Comparison of ENCODE assay signal across 21 cellular contexts in the genomic region with DNA sequence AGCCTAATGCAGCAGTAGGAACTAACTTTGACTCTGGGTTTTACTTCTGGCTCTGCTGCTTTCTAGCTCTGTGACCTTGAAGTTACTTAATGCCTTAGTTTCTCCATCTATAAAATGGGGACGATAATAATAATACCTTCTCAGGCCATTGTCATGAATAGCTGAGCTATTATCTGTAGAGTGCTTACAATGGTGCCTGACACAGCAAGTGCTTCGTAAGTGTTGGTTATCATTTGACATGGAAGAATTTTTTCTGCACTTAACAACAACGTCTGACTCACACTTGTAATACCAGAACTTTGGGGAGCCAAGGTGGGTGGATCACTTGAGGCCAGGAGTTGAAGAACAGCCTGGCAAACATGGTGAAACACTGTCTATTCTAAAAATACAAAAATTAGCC.
DNase-seq lines count a peak whose midpoint lies in the region; ATAC-seq and TF ChIP-seq lines count a peak whose summit lies in the region.
"Had no signal": no experiment of that assay in that cellular context is flagged by ENCODE, and none has a peak within 500 bp of the region (broad histone marks: within the 10 kb centered on the region; RNA-seq: fewer than 3 reads in every experiment).

No MANE protein-coding gene starts in this region.

- H3K27me3 Mint-ChIP-seq in activated CD4-positive, alpha-beta T cell treated with anti-CD3 and anti-CD28 coated beads, Interleukin-2, amount 10 ng/mL, durations not matched to agents 7 days and 5 days, result no peaks in the 10 kb centered on the region

- DNase-seq in Right ventricle myocardium superior (no peak), cardiac septum (ENCODE audit: low spot score) (no peak), astrocyte of the spinal cord (ENCODE audit: low read depth, low spot score) (peak; percentile 7), fibroblast of mammary gland (ENCODE audit: low read depth) (peak; percentile 46), colonic mucosa (no peak), islet precursor cell (no peak)
- no peak for DNase-seq in activated CD4-positive, alpha-beta T cell treated with anti-CD3 and anti-CD28 coated beads, Interleukin-2, amount 10 ng/mL, durations not matched to agents 7 days and 5 days
- DNase-seq: activated CD8-positive, alpha-beta memory T cell treated with anti-CD3 and anti-CD28 coated beads, Interleukin-2, amount 50 U/mL, for 4 hours; activated effector memory CD4-positive, alpha-beta T cell treated with Interleukin-2 at 50 U/mL for 16 hours; dorsolateral prefrontal cortex; EL; erythroblast; naive thymus-derived CD8-positive, alpha-beta T cell; NCI-H146; NCI-H2171 treated with DMSO at 0.1 percent for 48 hours; NCI-H526 treated with DMSO at 0.1 percent for 48 hours; right cardiac atrium; T-helper 17 cell; transverse colon had no signal

- H3K36me3 ChIP-seq in colonic mucosa, result no peaks in the 10 kb centered on the region
- H3K36me3 ChIP-seq: transverse colon had no signal

- no peaks in the 10 kb centered on the region for H3K4me1 Mint-ChIP-seq in activated CD4-positive, alpha-beta T cell treated with anti-CD3 and anti-CD28 coated beads, Interleukin-2, amount 10 ng/mL, durations not matched to agents 7 days and 5 days
- H3K4me1 Mint-ChIP-seq: naive thymus-derived CD8-positive, alpha-beta T cell; T-helper 17 cell had no signal

- no peaks in the 10 kb centered on the region for H3K27me3 ChIP-seq in colonic mucosa
- H3K27me3 ChIP-seq: dorsolateral prefrontal cortex, transverse colon had no signal

- intact Hi-C loops in Right ventricle myocardium superior (cut with DNase I), result no loop called here
- intact Hi-C loops in cardiac septum (cut with DNase I), result loop anchor here (2.0 kb wide), 1 partner anchor 141 kb away; the partner anchor contains the start of gene ARL4A
- intact Hi-C loops in colonic mucosa (cut with DNase I), result no loop called here

- no peak overlapping the region for H3K9ac ChIP-seq in colonic mucosa (ENCODE audit: low read depth in 2 of 2, low read length in 2 of 2)

- H3K4me1 ChIP-seq in colonic mucosa, result no peaks in the 10 kb centered on the region
- H3K4me1 ChIP-seq: transverse colon had no signal

- H3K27ac Mint-ChIP-seq in activated CD4-positive, alpha-beta T cell treated with anti-CD3 and anti-CD28 coated beads, Interleukin-2, amount 10 ng/mL, durations not matched to agents 7 days and 5 days, result no peak overlapping the region
- H3K27ac Mint-ChIP-seq: mesothelial cell of epicardium; naive thymus-derived CD8-positive, alpha-beta T cell; T-helper 17 cell had no signal

- ATAC-seq in Right ventricle myocardium superior (ENCODE audit: poor library complexity), result peak; percentile 54
- ATAC-seq in GM21576 (IDR thresholded peaks at IDR 0.05; ENCODE audit: unreplicated experiment), result no peak
- ATAC-seq: naive thymus-derived CD8-positive, alpha-beta T cell; T-helper 17 cell had no signal

- TF ChIP-seq CTCF in astrocyte of the spinal cord (IDR thresholded peaks at IDR 0.05; ENCODE audit: low read depth, low read length) (no peak), fibroblast of mammary gland (conservative IDR thresholded peaks at IDR 0.05; ENCODE audit: control insufficient read depth, insufficient read depth, low read depth, low read length) (no peak), colonic mucosa (IDR thresholded peaks at IDR 0.05) (no peak)

- H3K4me3 ChIP-seq in astrocyte of the spinal cord (ENCODE audit: low read depth, low read length) (no peak overlapping the region), fibroblast of mammary gland (ENCODE audit: control insufficient read depth, low read depth, low read length) (no peak overlapping the region), colonic mucosa (no peak overlapping the region)
- H3K4me3 ChIP-seq: dorsolateral prefrontal cortex, transverse colon had no signal

- no peaks in the 10 kb centered on the region for H3K9me3 ChIP-seq in colonic mucosa
- H3K9me3 ChIP-seq: transverse colon had no signal

- CTCF ChIA-PET in activated CD4-positive, alpha-beta T cell treated with anti-CD3 and anti-CD28 coated beads, Interleukin-2, amount 10 ng/mL, durations not matched to agents 7 days and 5 days (lab: Charles Lee), result no interaction called here

- no peaks in the 10 kb centered on the region for H3K36me3 Mint-ChIP-seq in activated CD4-positive, alpha-beta T cell treated with anti-CD3 and anti-CD28 coated beads, Interleukin-2, amount 10 ng/mL, durations not matched to agents 7 days and 5 days (ENCODE audit: low read depth)

- POLR2A ChIA-PET in activated CD4-positive, alpha-beta T cell treated with anti-CD3 and anti-CD28 coated beads, Interleukin-2, amount 10 ng/mL, durations not matched to agents 7 days and 5 days (lab: Charles Lee), result no interaction called here

- in situ Hi-C loops in astrocyte of the spinal cord (cut with HindIII; ENCODE audit: low sequenced_read_pairs), result no loop called here

- H3K9me3 Mint-ChIP-seq in activated CD4-positive, alpha-beta T cell treated with anti-CD3 and anti-CD28 coated beads, Interleukin-2, amount 10 ng/mL, durations not matched to agents 7 days and 5 days, result no peaks in the 10 kb centered on the region

- H3K4me3 Mint-ChIP-seq in activated CD4-positive, alpha-beta T cell treated with anti-CD3 and anti-CD28 coated beads, Interleukin-2, amount 10 ng/mL, durations not matched to agents 7 days and 5 days, result no peak overlapping the region
- H3K4me3 Mint-ChIP-seq: mesothelial cell of epicardium; naive thymus-derived CD8-positive, alpha-beta T cell; T-helper 17 cell had no signal

- H3K27ac ChIP-seq in colonic mucosa, result no peak overlapping the region
- H3K27ac ChIP-seq: dorsolateral prefrontal cortex, transverse colon had no signal

Comparison
In these comparisons a context has a peak if more than half of its experiments do, and no peak if none do; other contexts are left out.
1. DNase-seq: peak in astrocyte of the spinal cord (single experiment) and fibroblast of mammary gland (single experiment); none in Right ventricle myocardium superior (single experiment), cardiac septum (single experiment), colonic mucosa (single experiment), activated CD4-positive, alpha-beta T cell treated with anti-CD3 and anti-CD28 coated beads, Interleukin-2, amount 10 ng/mL, durations not matched to agents 7 days and 5 days (single experiment) and islet precursor cell (single experiment).